Comparison of ENCODE assay signal across 8 cellular contexts in the genomic region with DNA sequence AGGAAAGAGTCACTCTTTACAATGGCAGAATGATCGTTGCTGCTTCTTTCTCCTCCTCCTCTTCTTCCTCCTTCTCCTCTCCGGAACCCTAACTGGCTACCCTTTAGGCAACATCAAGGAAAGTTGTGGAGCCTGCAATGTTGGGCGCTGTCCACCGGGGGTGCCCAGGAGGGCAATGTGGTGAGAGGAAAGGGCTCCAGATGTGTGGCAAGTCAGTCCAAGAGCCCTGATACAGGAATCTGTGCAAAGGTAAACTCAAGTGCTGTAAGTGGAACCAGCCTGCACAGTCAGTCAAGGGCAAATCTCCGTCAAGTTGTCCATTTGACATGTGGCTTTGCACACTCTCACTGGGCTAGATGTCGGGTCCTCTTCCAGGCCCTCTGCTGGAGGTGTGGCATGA. TPM values are rescaled to one million over a fixed set of nuclear protein-coding genes. Genes with fewer than 3 reads are reported as not detected.
DNase-seq lines count a peak whose midpoint lies in the region; ATAC-seq and TF ChIP-seq lines count a peak whose summit lies in the region.

No MANE protein-coding gene starts in this region.

- H3K4me3 ChIP-seq in AG04449 (ENCODE audit: low read depth, low read length) (no peak overlapping the region), SJCRH30 (no peak overlapping the region), hepatocyte (no peak overlapping the region), uterus (no peak overlapping the region)

- H3K9me2 ChIP-seq in hepatocyte (replicated peaks; ENCODE audit: insufficient read depth) = no peaks in the 10 kb centered on the region

- CTCF ChIA-PET in AG04449 (lab: Yijun Ruan, JAX) = interaction anchor here (3.0 to 10.8 kb wide), 4 partner anchors 100 to 219 kb away, joined by 12 to 155 read pairs (median 36); a partner anchor contains a TSS

- H3K4me1 ChIP-seq in SJCRH30 = peaks cover 8% of the 10 kb centered on the region; the same call in 1 of the 2 replicates
- H3K4me1 ChIP-seq in hepatocyte (ENCODE audit: insufficient read depth) = peaks cover 3% of the 10 kb centered on the region
- no peaks in the 10 kb centered on the region for H3K4me1 ChIP-seq in uterus

- H3K36me3 ChIP-seq in SJCRH30 = no peaks in the 10 kb centered on the region
- H3K36me3 ChIP-seq in hepatocyte (replicated peaks; ENCODE audit: insufficient read depth, low read depth) = no peaks in the 10 kb centered on the region
- no peaks in the 10 kb centered on the region for H3K36me3 ChIP-seq in uterus

- H3K79me2 ChIP-seq in hepatocyte = no peaks in the 10 kb centered on the region

- DNase-seq in AG04449 (ENCODE audit: low read depth, low spot score) = no peak
- DNase-seq in ELR (ENCODE audit: low read depth) = peak; percentile 38
- peak; percentile 33 to 47 for DNase-seq in SJCRH30
- DNase-seq in hepatocyte (ENCODE audit: low spot score) = no peak
- DNase-seq in uterus = no peak
- DNase-seq in OCI-M2 (lab: John Stamatoyannopoulos, UW; ENCODE audit: unreplicated experiment) = no peak
- DNase-seq in activated T-cell treated with anti-CD3 and anti-CD28 coated beads, Interleukin-2, amount 50 U/mL, for 1 hour = no peak

- H2AFZ ChIP-seq in hepatocyte = no peak overlapping the region

- H3K27ac ChIP-seq in SJCRH30 (no peak overlapping the region), hepatocyte (no peak overlapping the region), uterus (no peak overlapping the region)

- H3K4me2 ChIP-seq in hepatocyte = no peak overlapping the region

- H3K27me3 ChIP-seq in SJCRH30 (no peaks in the 10 kb centered on the region), hepatocyte (no peaks in the 10 kb centered on the region), uterus (no peaks in the 10 kb centered on the region)

- TF ChIP-seq CTCF in AG04449 (IDR thresholded peaks at IDR 0.05; ENCODE audit: insufficient read depth, low read length, missing control alignments) (peak; percentile 35), hepatocyte (IDR thresholded peaks at IDR 0.05; ENCODE audit: poor library complexity) (peak; percentile 8), uterus (IDR thresholded peaks at IDR 0.05) (peak in 1 of 4 experiments; percentile 12)

- H3K9me3 ChIP-seq in SJCRH30 (replicated peaks) (no peaks in the 10 kb centered on the region), hepatocyte (ENCODE audit: low read depth) (no peaks in the 10 kb centered on the region), uterus (no peaks in the 10 kb centered on the region)

- POLR2A ChIA-PET in AG04449 (lab: Yijun Ruan, JAX) = no interaction called here

- no peak for TF ChIP-seq POLR2A in uterus (IDR thresholded peaks at IDR 0.05)

- intact Hi-C loops in uterus (cut with DNase I; ENCODE audit: low total_unique reads) = loop anchor here (10.0 kb wide), 1 partner anchor 104 kb away; no protein-coding TSS in a partner anchor

- 77% methylated on average over 6 of the region's 6 CpGs for WGBS in hepatocyte (ENCODE audit: low lambda C conversion rate, missing lambda C conversion rate)

- no peaks in the 10 kb centered on the region for H4K20me1 ChIP-seq in hepatocyte (ENCODE audit: insufficient read depth, poor library complexity, severe bottlenecking)

- ATAC-seq in HG03571 (IDR thresholded peaks at IDR 0.05; ENCODE audit: unreplicated experiment) = no peak

RNA-seq across cellular contexts. Expression of a gene that starts 2.8 kb away (rescaled TPM):
- 0.18 and 0.20 TPM in 2 replicates for total RNA-seq in SJCRH30 (2014; rRNA removed; shearing (Covaris generic))
- total RNA-seq in hepatocyte (2.0 and 2.5 TPM in 2 replicates), uterus (10 to 100 TPM in 1 of 4 donors, 1 to 10 TPM in 3; 2.3 to 23.3 (median 6.1) TPM)
- 1.5 and 2.6 TPM in 2 replicates for polyA plus RNA-seq in hepatocyte

RNA-seq across cellular contexts. Expression of a gene that starts 52.7 kb away (rescaled TPM):
- total RNA-seq in SJCRH30 (2014; rRNA removed; shearing (Covaris generic)) = 35.9 and 60.9 TPM in 2 replicates
- total RNA-seq in hepatocyte = 11.1 and 16.3 TPM in 2 replicates
- polyA plus RNA-seq in hepatocyte = 39.4 and 41.4 TPM in 2 replicates
- total RNA-seq in uterus = 10 to 100 TPM in 1 of 4 donors, 1 to 10 TPM in 2, not detected in 1; 1.3 to 15.0 (median 8.2) TPM

Comparison
In these comparisons a context has a peak if more than half of its experiments do, and no peak if none do; other contexts are left out.
1. DNase-seq: peak in ELR (single experiment) and SJCRH30 (2 of 2); none in AG04449 (single experiment), hepatocyte (single experiment), uterus (0 of 2), OCI-M2 (single experiment) and activated T-cell treated with anti-CD3 and anti-CD28 coated beads, Interleukin-2, amount 50 U/mL, for 1 hour (single experiment).